In the genomic region with DNA sequence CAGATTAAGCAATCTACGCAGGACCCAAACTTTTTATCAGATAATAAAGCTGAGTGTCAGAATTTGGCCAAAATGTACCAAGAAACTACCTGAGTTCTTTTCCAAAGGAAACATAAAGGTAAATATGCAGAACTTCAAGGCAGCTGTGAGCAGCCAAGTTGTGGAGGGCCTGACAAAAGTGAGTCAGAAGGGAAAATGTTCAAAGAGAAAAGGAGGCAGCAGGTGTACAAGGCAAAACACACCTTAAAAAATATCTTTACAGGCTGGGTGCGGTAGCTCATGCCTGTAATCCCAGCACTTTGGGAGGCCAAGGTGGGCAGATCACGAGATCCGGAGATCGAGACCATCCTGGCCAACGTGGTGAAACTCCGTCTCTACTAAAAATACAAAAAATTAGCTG, we compare ENCODE assay signal across 17 cellular contexts.
"Had no signal": no experiment of that assay in that cellular context is flagged by ENCODE, and none has a peak within 500 bp of the region (broad histone marks: within the 10 kb centered on the region; RNA-seq: fewer than 3 reads in every experiment).

No MANE protein-coding gene starts in this region.

- H3K36me3 ChIP-seq: gastrocnemius medialis, left ventricle myocardium inferior, right lobe of liver had no signal

- ATAC-seq: activated CD8-positive, alpha-beta memory T cell treated with anti-CD3 and anti-CD28 coated beads, Interleukin-2, amount 10 ng/mL, durations not matched to agents 7 days and 5 days; gastrocnemius medialis; naive thymus-derived CD4-positive, alpha-beta T cell; right lobe of liver had no signal

- H3K4me3 Mint-ChIP-seq: activated B cell treated with CpG ODN at 0.5 μM for 24 hours; activated CD4-positive, alpha-beta memory T cell treated with anti-CD3 and anti-CD28 coated beads, Interleukin-2, amount 10 ng/mL, durations not matched to agents 7 days and 5 days; activated CD8-positive, alpha-beta memory T cell treated with anti-CD3 and anti-CD28 coated beads, Interleukin-2, amount 10 ng/mL, durations not matched to agents 7 days and 5 days; activated naive CD8-positive, alpha-beta T cell; central memory CD8-positive, alpha-beta T cell had no signal

- DNase-seq: activated B cell treated with CpG ODN at 0.5 μM for 24 hours; activated CD4-positive, alpha-beta memory T cell treated with anti-CD3 and anti-CD28 coated beads, Interleukin-2, amount 10 ng/mL, durations not matched to agents 7 days and 5 days; activated CD4-positive, alpha-beta T cell treated with anti-CD3 and anti-CD28 coated beads for 4 hours; activated CD8-positive, alpha-beta memory T cell treated with anti-CD3 and anti-CD28 coated beads, Interleukin-2, amount 10 ng/mL, durations not matched to agents 7 days and 5 days; cortex of kidney; effector CD4-positive, alpha-beta T cell; gastrocnemius medialis; left ventricle myocardium inferior; mammary epithelial cell; naive thymus-derived CD4-positive, alpha-beta T cell; right lobe of liver; stimulated activated CD4-positive, alpha-beta T cell treated with anti-CD3 and anti-CD28 coated beads, Interleukin-4, amount 100 ng/mL, for 1 hour; T-helper 2 cell; testis had no signal

- H3K4me3 ChIP-seq: gastrocnemius medialis, left ventricle myocardium inferior, right lobe of liver, smooth muscle cell, testis had no signal

- H3K27me3 ChIP-seq: gastrocnemius medialis, right lobe of liver, testis had no signal

- H3K9me3 ChIP-seq: gastrocnemius medialis, left ventricle myocardium inferior, right lobe of liver, testis had no signal

- H3K27me3 Mint-ChIP-seq: activated B cell treated with CpG ODN at 0.5 μM for 24 hours; activated CD4-positive, alpha-beta memory T cell treated with anti-CD3 and anti-CD28 coated beads, Interleukin-2, amount 10 ng/mL, durations not matched to agents 7 days and 5 days; activated CD8-positive, alpha-beta memory T cell treated with anti-CD3 and anti-CD28 coated beads, Interleukin-2, amount 10 ng/mL, durations not matched to agents 7 days and 5 days; activated naive CD8-positive, alpha-beta T cell; central memory CD8-positive, alpha-beta T cell; naive thymus-derived CD4-positive, alpha-beta T cell had no signal

- H3K4me1 ChIP-seq: testis had no signal

- H3K27ac ChIP-seq: gastrocnemius medialis, left ventricle myocardium inferior, right lobe of liver, testis had no signal

- H3K27ac Mint-ChIP-seq: activated B cell treated with CpG ODN at 0.5 μM for 24 hours; activated CD4-positive, alpha-beta memory T cell treated with anti-CD3 and anti-CD28 coated beads, Interleukin-2, amount 10 ng/mL, durations not matched to agents 7 days and 5 days; activated CD8-positive, alpha-beta memory T cell treated with anti-CD3 and anti-CD28 coated beads, Interleukin-2, amount 10 ng/mL, durations not matched to agents 7 days and 5 days; activated naive CD8-positive, alpha-beta T cell had no signal

- H3K9me3 Mint-ChIP-seq: activated B cell treated with CpG ODN at 0.5 μM for 24 hours; activated CD4-positive, alpha-beta memory T cell treated with anti-CD3 and anti-CD28 coated beads, Interleukin-2, amount 10 ng/mL, durations not matched to agents 7 days and 5 days; central memory CD8-positive, alpha-beta T cell; naive thymus-derived CD4-positive, alpha-beta T cell had no signal
